In the genomic region with DNA sequence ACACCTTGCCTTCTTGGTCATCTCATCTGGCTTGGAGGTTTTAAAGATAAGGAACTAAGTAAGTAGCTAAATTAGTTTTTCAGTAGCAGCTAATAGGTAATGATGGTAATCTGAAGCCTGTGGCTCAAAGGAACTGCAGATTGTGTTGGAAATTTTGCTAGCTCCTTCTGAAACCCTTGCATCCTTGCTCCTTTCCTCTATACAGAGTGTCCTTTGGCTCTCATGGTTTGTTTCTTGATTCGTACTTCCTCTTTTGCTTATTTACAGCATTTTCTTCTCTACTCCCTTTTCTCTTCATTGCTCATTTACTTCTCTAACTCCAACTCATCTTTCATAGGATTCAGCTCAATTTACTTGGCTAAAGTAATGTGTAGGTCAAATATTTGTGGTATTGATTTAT, we compare ENCODE assay signal across 29 cellular contexts.
DNase-seq lines count a peak whose midpoint lies in the region; ATAC-seq, FAIRE-seq and TF ChIP-seq lines count a peak whose summit lies in the region.
"Had no signal": no experiment of that assay in that cellular context is flagged by ENCODE, and none has a peak within 500 bp of the region (broad histone marks: within the 10 kb centered on the region; RNA-seq: fewer than 3 reads in every experiment).

No MANE protein-coding gene starts in this region.

- H3K27ac Mint-ChIP-seq in activated naive CD8-positive, alpha-beta T cell treated with anti-CD3 and anti-CD28 coated beads, Interleukin-2, amount 50 U/mL, for 24 hours: no peak overlapping the region
- H3K27ac Mint-ChIP-seq: activated CD4-positive, alpha-beta T cell treated with anti-CD3 and anti-CD28 coated beads, Interleukin-2, amount 10 ng/mL, durations not matched to agents 24 days and 14 days; activated T-cell treated with anti-CD3 and anti-CD28 coated beads, Interleukin-2, amount 50 U/mL, for 24 hours; stimulated activated effector memory CD8-positive, alpha-beta T cell treated with anti-CD3 and anti-CD28 coated beads, Interleukin-12 subunit alpha, Interleukin-12 subunit beta, amount 100 ng/mL, for 72 hours had no signal

- no peak overlapping the region for H3K4me3 Mint-ChIP-seq in activated naive CD8-positive, alpha-beta T cell treated with anti-CD3 and anti-CD28 coated beads, Interleukin-2, amount 50 U/mL, for 24 hours
- H3K4me3 Mint-ChIP-seq: activated CD4-positive, alpha-beta T cell treated with anti-CD3 and anti-CD28 coated beads, Interleukin-2, amount 10 ng/mL, durations not matched to agents 24 days and 14 days; activated T-cell treated with anti-CD3 and anti-CD28 coated beads, Interleukin-2, amount 50 U/mL, for 24 hours; CD4-positive, CD25-positive, alpha-beta regulatory T cell; central memory CD8-positive, alpha-beta T cell; neural progenitor cell; stimulated activated effector memory CD8-positive, alpha-beta T cell treated with anti-CD3 and anti-CD28 coated beads, Interleukin-12 subunit alpha, Interleukin-12 subunit beta, amount 100 ng/mL, for 72 hours had no signal

- H3K9ac ChIP-seq in OCI-LY3 (ENCODE audit: low read length) (no peak overlapping the region), parathyroid adenoma (no peak overlapping the region)
- H3K9ac ChIP-seq: neural progenitor cell had no signal

- H4K20me1 ChIP-seq in OCI-LY3 (ENCODE audit: insufficient read depth, low read length): no peaks in the 10 kb centered on the region

- H3K27me3 Mint-ChIP-seq in activated naive CD8-positive, alpha-beta T cell treated with anti-CD3 and anti-CD28 coated beads, Interleukin-2, amount 50 U/mL, for 24 hours: no peaks in the 10 kb centered on the region
- H3K27me3 Mint-ChIP-seq: activated CD4-positive, alpha-beta T cell treated with anti-CD3 and anti-CD28 coated beads, Interleukin-2, amount 10 ng/mL, durations not matched to agents 24 days and 14 days; activated T-cell treated with anti-CD3 and anti-CD28 coated beads, Interleukin-2, amount 50 U/mL, for 24 hours; CD4-positive, CD25-positive, alpha-beta regulatory T cell; central memory CD8-positive, alpha-beta T cell; progenitor cell of endocrine pancreas had no signal

- H3K36me3 ChIP-seq in OCI-LY3 (replicated peaks; ENCODE audit: low read depth, low read length): no peaks in the 10 kb centered on the region
- no peaks in the 10 kb centered on the region for H3K36me3 ChIP-seq in parathyroid adenoma (ENCODE audit: control insufficient read depth, insufficient read depth, low read length)
- H3K36me3 ChIP-seq: esophagus squamous epithelium, HAP-1, heart right ventricle, neural progenitor cell, right lobe of liver had no signal

- DNase-seq in GM18507 (ENCODE audit: extremely low spot score, insufficient read length, low read depth): no peak
- no peak for DNase-seq in activated naive CD8-positive, alpha-beta T cell treated with anti-CD3 and anti-CD28 coated beads, Interleukin-2, amount 50 U/mL, for 24 hours
- DNase-seq in activated effector memory CD4-positive, alpha-beta T cell treated with anti-CD3 and anti-CD28 coated beads, Interleukin-2, amount 50 U/mL, for 16 hours: no peak
- DNase-seq: activated CD4-positive, alpha-beta T cell treated with anti-CD3 and anti-CD28 coated beads, Interleukin-2, amount 10 ng/mL, durations not matched to agents 24 days and 14 days; activated T-cell treated with anti-CD3 and anti-CD28 coated beads, Interleukin-2, amount 50 U/mL, for 24 hours; CD4-positive, CD25-positive, alpha-beta regulatory T cell; esophagus squamous epithelium; foreskin melanocyte; heart right ventricle; NCI-H1048; NCI-H1694; NCI-H2171 treated with DMSO at 0.1 percent for 48 hours; NCI-H524; right lobe of liver; stimulated activated CD4-positive, alpha-beta T cell treated with anti-CD3 and anti-CD28 coated beads, Interleukin-12 subunit alpha, Interleukin-12 subunit beta, amount 100 ng/mL, for 4 hours; stimulated activated CD4-positive, alpha-beta T cell treated with anti-CD3 and anti-CD28 coated beads, Interleukin-4, amount 100 ng/mL, for 24 hours; T-helper 2 cell had no signal

- peaks cover 46% of the 10 kb centered on the region for H3K4me1 ChIP-seq in OCI-LY3 (ENCODE audit: low read length)
- H3K4me1 ChIP-seq in parathyroid adenoma: peaks cover 45% of the 10 kb centered on the region
- H3K4me1 ChIP-seq: right lobe of liver had no signal

- H3K27ac ChIP-seq in OCI-LY3 (ENCODE audit: low read length) (no peak overlapping the region), parathyroid adenoma (peak overlapping the region; percentile 84)
- H3K27ac ChIP-seq: esophagus squamous epithelium, heart right ventricle, neural progenitor cell, right lobe of liver, RWPE1, SK-N-MC, VCaP had no signal

- FAIRE-seq in GM18507 (lab: Jason Lieb, UNC): peak; percentile 69

- H3K36me3 Mint-ChIP-seq in activated naive CD8-positive, alpha-beta T cell treated with anti-CD3 and anti-CD28 coated beads, Interleukin-2, amount 50 U/mL, for 24 hours (ENCODE audit: low read depth): no peaks in the 10 kb centered on the region
- H3K36me3 Mint-ChIP-seq: CD4-positive, CD25-positive, alpha-beta regulatory T cell; neural progenitor cell; stimulated activated effector memory CD8-positive, alpha-beta T cell treated with anti-CD3 and anti-CD28 coated beads, Interleukin-12 subunit alpha, Interleukin-12 subunit beta, amount 100 ng/mL, for 72 hours had no signal

- H3K4me1 Mint-ChIP-seq in activated naive CD8-positive, alpha-beta T cell treated with anti-CD3 and anti-CD28 coated beads, Interleukin-2, amount 50 U/mL, for 24 hours: peaks cover 2% of the 10 kb centered on the region

- H2AFZ ChIP-seq in OCI-LY3 (ENCODE audit: low read depth, low read length) (no peak overlapping the region), parathyroid adenoma (no peak overlapping the region)
- H2AFZ ChIP-seq: neural progenitor cell had no signal

- no peaks in the 10 kb centered on the region for H3K9me3 ChIP-seq in OCI-LY3 (ENCODE audit: insufficient read depth, low read length)
- no peaks in the 10 kb centered on the region for H3K9me3 ChIP-seq in parathyroid adenoma (ENCODE audit: control insufficient read depth, low read length)
- H3K9me3 ChIP-seq: esophagus squamous epithelium, HAP-1, heart right ventricle, right lobe of liver had no signal

- H3K27me3 ChIP-seq in OCI-LY3 (ENCODE audit: low read depth, low read length): no peaks in the 10 kb centered on the region
- H3K27me3 ChIP-seq in parathyroid adenoma (ENCODE audit: control insufficient read depth, insufficient read depth, low read length): no peaks in the 10 kb centered on the region
- H3K27me3 ChIP-seq: esophagus squamous epithelium, heart right ventricle, neural progenitor cell, right lobe of liver had no signal

- no peaks in the 10 kb centered on the region for H3K9me3 Mint-ChIP-seq in activated naive CD8-positive, alpha-beta T cell treated with anti-CD3 and anti-CD28 coated beads, Interleukin-2, amount 50 U/mL, for 24 hours
- H3K9me3 Mint-ChIP-seq: activated CD4-positive, alpha-beta T cell treated with anti-CD3 and anti-CD28 coated beads, Interleukin-2, amount 10 ng/mL, durations not matched to agents 24 days and 14 days; activated T-cell treated with anti-CD3 and anti-CD28 coated beads, Interleukin-2, amount 50 U/mL, for 24 hours; CD4-positive, CD25-positive, alpha-beta regulatory T cell; central memory CD8-positive, alpha-beta T cell; neural progenitor cell; stimulated activated effector memory CD8-positive, alpha-beta T cell treated with anti-CD3 and anti-CD28 coated beads, Interleukin-12 subunit alpha, Interleukin-12 subunit beta, amount 100 ng/mL, for 72 hours had no signal

- H3K4me2 ChIP-seq in OCI-LY3 (ENCODE audit: low read length) (peak overlapping the region; percentile 21; the same call in 1 of the 2 replicates), parathyroid adenoma (ENCODE audit: low read length) (no peak overlapping the region)
- H3K4me2 ChIP-seq: neural progenitor cell had no signal

- TF ChIP-seq CTCF in OCI-LY3 (IDR thresholded peaks at IDR 0.05; ENCODE audit: low read depth, low read length) (no peak), parathyroid adenoma (IDR thresholded peaks at IDR 0.05) (no peak)

- H3K79me2 ChIP-seq in OCI-LY3 (ENCODE audit: low read length) (peaks cover 16% of the 10 kb centered on the region; the same call in 1 of the 2 replicates), parathyroid adenoma (peaks cover 21% of the 10 kb centered on the region)

- ATAC-seq in HG03354 (IDR thresholded peaks at IDR 0.05; ENCODE audit: poor library complexity, severe bottlenecking, unreplicated experiment) (peak; percentile 41), HG02970 (IDR thresholded peaks at IDR 0.05; ENCODE audit: low FRiP score, unreplicated experiment) (no peak)
- ATAC-seq in activated naive CD8-positive, alpha-beta T cell treated with anti-CD3 and anti-CD28 coated beads, Interleukin-2, amount 50 U/mL, for 24 hours: no peak
- ATAC-seq: heart right ventricle; right lobe of liver; stimulated activated effector memory CD8-positive, alpha-beta T cell treated with anti-CD3 and anti-CD28 coated beads, Interleukin-12 subunit alpha, Interleukin-12 subunit beta, amount 100 ng/mL, for 72 hours had no signal

- H3K4me3 ChIP-seq in OCI-LY3 (ENCODE audit: low read length): no peak overlapping the region
- no peak overlapping the region for H3K4me3 ChIP-seq in parathyroid adenoma (ENCODE audit: low read depth, low read length)
- H3K4me3 ChIP-seq: esophagus squamous epithelium, HAP-1, heart right ventricle, neural progenitor cell, right lobe of liver, SK-N-MC had no signal
